Comparison of ENCODE assay signal across 16 cellular contexts in the genomic region with DNA sequence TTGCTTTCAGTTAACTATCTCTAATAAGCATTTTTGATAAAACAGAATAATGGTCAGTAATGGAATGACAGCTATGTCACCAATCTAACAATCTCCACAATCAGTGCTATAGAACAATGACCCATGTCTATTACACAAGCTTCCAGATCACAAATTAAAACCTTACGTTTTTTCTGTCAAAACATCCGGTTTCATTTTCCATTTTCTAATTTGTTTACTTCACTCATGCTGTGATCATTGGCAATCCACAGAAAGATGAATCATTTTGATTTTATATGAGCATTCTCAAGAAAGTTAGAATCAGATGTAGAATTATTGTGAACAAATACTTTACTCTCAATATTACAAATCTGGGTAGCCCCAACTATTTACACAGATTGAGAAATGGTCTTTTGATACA.
DNase-seq lines count a peak whose midpoint lies in the region; ATAC-seq, FAIRE-seq and TF ChIP-seq lines count a peak whose summit lies in the region.
"Had no signal": no experiment of that assay in that cellular context is flagged by ENCODE, and none has a peak within 500 bp of the region (broad histone marks: within the 10 kb centered on the region; RNA-seq: fewer than 3 reads in every experiment).

No MANE protein-coding gene starts in this region.

- TF ChIP-seq POLR2A in suprapubic skin (IDR thresholded peaks at IDR 0.05) = no peak

- FAIRE-seq in kidney (lab: Jason Lieb, UNC) = no peak

- H3K27ac ChIP-seq in suprapubic skin (peak overlapping the region; percentile 35), kidney (ENCODE audit: low read depth in 2 of 2, low read length in 2 of 2) (no peak overlapping the region)
- H3K27ac ChIP-seq: SK-N-MC had no signal

- peak; percentile 58 for DNase-seq in ELR (ENCODE audit: low read depth)
- peak; percentile 37 for DNase-seq in OCI-M1 (lab: John Stamatoyannopoulos, UW)
- DNase-seq in fibroblast of gingiva (ENCODE audit: low read depth) = peak; percentile 59
- DNase-seq in suprapubic skin (ENCODE audit: low spot score in 2 of 2) = no peak
- DNase-seq in kidney = no peak
- no peak for DNase-seq in activated naive CD8-positive, alpha-beta T cell treated with anti-CD3 and anti-CD28 coated beads, Interleukin-2, amount 50 U/mL, for 24 hours
- DNase-seq: ACHN; CD4-positive, alpha-beta memory T cell; DMS79 treated with DMSO at 0.1 percent for 48 hours; NCI-H146; NCI-H2227 treated with DMSO at 0.1 percent for 48 hours; NCI-H526 treated with DMSO at 0.1 percent for 48 hours had no signal

- H3K27me3 ChIP-seq in suprapubic skin = no peaks in the 10 kb centered on the region

- H3K9me3 ChIP-seq in suprapubic skin = no peaks in the 10 kb centered on the region
- H3K9me3 ChIP-seq in kidney (ENCODE audit: control insufficient read depth in 1 of 2, low read length in 2 of 2) = no peaks in the 10 kb centered on the region

- H3K9me3 Mint-ChIP-seq in activated naive CD8-positive, alpha-beta T cell treated with anti-CD3 and anti-CD28 coated beads, Interleukin-2, amount 50 U/mL, for 24 hours = peaks cover 19% of the 10 kb centered on the region

- no peaks in the 10 kb centered on the region for H3K27me3 Mint-ChIP-seq in activated naive CD8-positive, alpha-beta T cell treated with anti-CD3 and anti-CD28 coated beads, Interleukin-2, amount 50 U/mL, for 24 hours
- H3K27me3 Mint-ChIP-seq: B cell; CD4-positive, alpha-beta memory T cell had no signal

- no peak overlapping the region for H3K9ac ChIP-seq in kidney (ENCODE audit: low read length in 2 of 2)

- no peak overlapping the region for H3K27ac Mint-ChIP-seq in activated naive CD8-positive, alpha-beta T cell treated with anti-CD3 and anti-CD28 coated beads, Interleukin-2, amount 50 U/mL, for 24 hours
- H3K27ac Mint-ChIP-seq: B cell; CD4-positive, alpha-beta memory T cell had no signal

- no peaks in the 10 kb centered on the region for H3K4me1 Mint-ChIP-seq in activated naive CD8-positive, alpha-beta T cell treated with anti-CD3 and anti-CD28 coated beads, Interleukin-2, amount 50 U/mL, for 24 hours
- H3K4me1 Mint-ChIP-seq: B cell had no signal

- H3K36me3 ChIP-seq in suprapubic skin (no peaks in the 10 kb centered on the region), kidney (ENCODE audit: control insufficient read depth in 1 of 2, insufficient read depth in 2 of 2, low read length in 2 of 2) (no peaks in the 10 kb centered on the region)

- H3K4me3 Mint-ChIP-seq in activated naive CD8-positive, alpha-beta T cell treated with anti-CD3 and anti-CD28 coated beads, Interleukin-2, amount 50 U/mL, for 24 hours = no peak overlapping the region
- H3K4me3 Mint-ChIP-seq: B cell; CD4-positive, alpha-beta memory T cell had no signal

- TF ChIP-seq EP300 in suprapubic skin (IDR thresholded peaks at IDR 0.05) = no peak

- H3K4me3 ChIP-seq in suprapubic skin (no peak overlapping the region), kidney (ENCODE audit: low read length in 2 of 2) (no peak overlapping the region)
- H3K4me3 ChIP-seq: SK-N-MC had no signal

- H3K4me1 ChIP-seq in suprapubic skin = no peaks in the 10 kb centered on the region
- H3K4me1 ChIP-seq in kidney (ENCODE audit: control insufficient read depth in 1 of 2, insufficient read depth in 1 of 2, low read depth in 1 of 2, low read length in 2 of 2) = no peaks in the 10 kb centered on the region

- TF ChIP-seq CTCF in suprapubic skin (IDR thresholded peaks at IDR 0.05) (no peak), kidney (IDR thresholded peaks at IDR 0.05; ENCODE audit: borderline replicate concordance, extremely low read depth, insufficient read depth) (no peak)

- intact Hi-C loops in kidney (cut with DNase I) = no loop called here

- H3K36me3 Mint-ChIP-seq in activated naive CD8-positive, alpha-beta T cell treated with anti-CD3 and anti-CD28 coated beads, Interleukin-2, amount 50 U/mL, for 24 hours (ENCODE audit: low read depth) = no peaks in the 10 kb centered on the region
- H3K36me3 Mint-ChIP-seq: CD4-positive, alpha-beta memory T cell had no signal

- ATAC-seq in HG03196 (IDR thresholded peaks at IDR 0.05; ENCODE audit: unreplicated experiment) = no peak
- ATAC-seq in activated naive CD8-positive, alpha-beta T cell treated with anti-CD3 and anti-CD28 coated beads, Interleukin-2, amount 50 U/mL, for 24 hours = no peak
- ATAC-seq: Right ventricle myocardium inferior had no signal

- WGBS in suprapubic skin = 57% methylated on average over 2 of the region's 2 CpGs

Comparison
In these comparisons a context has a peak if more than half of its experiments do, and no peak if none do; other contexts are left out.
1. DNase-seq: peak in ELR (single experiment), OCI-M1 (single experiment) and fibroblast of gingiva (single experiment); none in suprapubic skin (0 of 2), kidney (single experiment) and activated naive CD8-positive, alpha-beta T cell treated with anti-CD3 and anti-CD28 coated beads, Interleukin-2, amount 50 U/mL, for 24 hours (single experiment).